1 cellular context compared by ENCODE assay signal in genomic region chr16:57281791-57282190, GRCh38.
TF ChIP-seq lines count a peak whose summit lies in the region.

No MANE protein-coding gene starts in this region.

TF ChIP-seq in HepG2, 621 proteins besides CTCF, POLR2A, EP300 and RAD21:
- TF ChIP-seq RXRB (CRISPR knock-in tag; IDR thresholded peaks at IDR 0.05; ENCODE audit: borderline replicate concordance) (no peak), TCF12 (IDR thresholded peaks at IDR 0.05) (no peak), TCF12 (CRISPR knock-in tag; IDR thresholded peaks at IDR 0.05) (no peak), ZNF576 (CRISPR knock-in tag; IDR thresholded peaks at IDR 0.05) (no peak), ZNF142 (CRISPR knock-in tag; IDR thresholded peaks at IDR 0.05) (no peak), SIX4 (CRISPR knock-in tag; IDR thresholded peaks at IDR 0.05) (no peak), ZNF652 (CRISPR knock-in tag; IDR thresholded peaks at IDR 0.05; ENCODE audit: borderline replicate concordance, low read depth) (no peak), HBP1 (CRISPR knock-in tag; IDR thresholded peaks at IDR 0.05; ENCODE audit: low read depth) (no peak), ZNF282 (IDR thresholded peaks at IDR 0.05; ENCODE audit: partially characterized antibody) (no peak), ETV5 (CRISPR knock-in tag; IDR thresholded peaks at IDR 0.05; ENCODE audit: borderline replicate concordance) (no peak), ZSCAN22 (CRISPR knock-in tag; IDR thresholded peaks at IDR 0.05) (no peak), ZNF629 (CRISPR knock-in tag; conservative IDR thresholded peaks at IDR 0.05) (peak; percentile 81), ZNF33A (CRISPR knock-in tag; IDR thresholded peaks at IDR 0.05; ENCODE audit: borderline replicate concordance) (no peak), IKZF4 (CRISPR knock-in tag; IDR thresholded peaks at IDR 0.05; ENCODE audit: borderline replicate concordance, low read depth, not compliant biosample characterization) (no peak), MED1 (CRISPR knock-in tag; IDR thresholded peaks at IDR 0.05) (no peak), ZNF264 (CRISPR knock-in tag; IDR thresholded peaks at IDR 0.05) (no peak), CENPT (CRISPR knock-in tag; IDR thresholded peaks at IDR 0.05; ENCODE audit: low read depth) (no peak), TOPORS (CRISPR knock-in tag; IDR thresholded peaks at IDR 0.05) (no peak), ZNF709 (CRISPR knock-in tag; IDR thresholded peaks at IDR 0.05) (no peak), NFE2L1 (CRISPR knock-in tag; IDR thresholded peaks at IDR 0.05; ENCODE audit: borderline replicate concordance) (no peak), ZKSCAN1 (IDR thresholded peaks at IDR 0.05; ENCODE audit: low read length) (no peak), ZNF605 (CRISPR knock-in tag; IDR thresholded peaks at IDR 0.05) (0 out of 2 replicates have a peak, but pooled peaks have one; percentile 19), MYNN (CRISPR knock-in tag; IDR thresholded peaks at IDR 0.05; ENCODE audit: low read depth) (no peak), ZNF724P (CRISPR knock-in tag; IDR thresholded peaks at IDR 0.05; ENCODE audit: borderline replicate concordance) (no peak), ZNF619 (CRISPR knock-in tag; IDR thresholded peaks at IDR 0.05) (no peak), ZFP90 (CRISPR knock-in tag; IDR thresholded peaks at IDR 0.05; ENCODE audit: borderline replicate concordance) (0 out of 2 replicates have a peak, but pooled peaks have one; percentile 8)
